8 cellular contexts compared by ENCODE assay signal in genomic region chr6:34243901-34244884, GRCh38. TPM values are rescaled to one million over a fixed set of nuclear protein-coding genes. Genes with fewer than 3 reads are reported as not detected.
A peak's percentile ranks its signal among the peaks of the same experiment; 100 is the strongest.
DNase-seq lines count a peak whose midpoint lies in the region; ATAC-seq and TF ChIP-seq lines count a peak whose summit lies in the region.

No MANE protein-coding gene starts in this region.

- intact Hi-C loops in heart left ventricle (cut with DNase I): loop anchor here in 2 of 10 donors (5.0 to 10.0 kb wide), 2 partner anchors 47 to 361 kb away; no protein-coding TSS in a partner anchor

- no peak for TF ChIP-seq POLR2A in heart left ventricle (IDR thresholded peaks at IDR 0.05)

- H3K36me3 Mint-ChIP-seq in activated naive CD8-positive, alpha-beta T cell treated with anti-CD3 and anti-CD28 coated beads, Interleukin-2, amount 50 U/mL, for 24 hours (ENCODE audit: low read depth): peaks cover 48% of the 10 kb centered on the region

- H2AFZ ChIP-seq in smooth muscle cell (ENCODE audit: low read depth): no peak overlapping the region

- H3K27me3 Mint-ChIP-seq in activated naive CD8-positive, alpha-beta T cell treated with anti-CD3 and anti-CD28 coated beads, Interleukin-2, amount 50 U/mL, for 24 hours: no peaks in the 10 kb centered on the region

- H3K4me1 Mint-ChIP-seq in activated naive CD8-positive, alpha-beta T cell treated with anti-CD3 and anti-CD28 coated beads, Interleukin-2, amount 50 U/mL, for 24 hours: peaks cover 87% of the 10 kb centered on the region

- H3K27ac Mint-ChIP-seq in activated naive CD8-positive, alpha-beta T cell treated with anti-CD3 and anti-CD28 coated beads, Interleukin-2, amount 50 U/mL, for 24 hours: peak overlapping the region; percentile 97

- H3K27me3 ChIP-seq in heart left ventricle (no peaks in the 10 kb centered on the region), smooth muscle cell (ENCODE audit: low read depth) (no peaks in the 10 kb centered on the region)

- H3K9me3 ChIP-seq in heart left ventricle (no peaks in the 10 kb centered on the region), smooth muscle cell (replicated peaks; ENCODE audit: low read depth) (no peaks in the 10 kb centered on the region)

- H3K4me3 Mint-ChIP-seq in activated naive CD8-positive, alpha-beta T cell treated with anti-CD3 and anti-CD28 coated beads, Interleukin-2, amount 50 U/mL, for 24 hours: peak overlapping the region; percentile 21

- H3K4me3 ChIP-seq in heart left ventricle (peak overlapping the region in 1 of 12 donors; percentile 18), smooth muscle cell (no peak overlapping the region)

- H3K9ac ChIP-seq in smooth muscle cell (ENCODE audit: low read depth): peak overlapping the region; percentile 66

- peaks cover 9% of the 10 kb centered on the region for H3F3A ChIP-seq in smooth muscle cell (ENCODE audit: low read depth)

- H3K36me3 ChIP-seq in heart left ventricle: peaks cover 0 to 33% (median 2%) of the 10 kb centered on the region in 9 donors
- no peaks in the 10 kb centered on the region for H3K36me3 ChIP-seq in smooth muscle cell (ENCODE audit: low read depth)

- TF ChIP-seq CTCF in heart left ventricle (IDR thresholded peaks at IDR 0.05) (peak in 3 of 12 donors; percentile 24 to 28 (median 28)), smooth muscle cell (IDR thresholded peaks at IDR 0.05; ENCODE audit: borderline replicate concordance, insufficient read depth, poor library complexity, severe bottlenecking) (peak; percentile 35)

- WGBS in heart left ventricle, 4 donors: 32 to 55% (median 42%) methylated on average over 11 to 19 of the region's 19 CpGs
- 27% methylated on average over 17 of the region's 19 CpGs for WGBS in smooth muscle cell (ENCODE audit: low lambda C conversion rate)

- peaks cover 8% of the 10 kb centered on the region for H4K20me1 ChIP-seq in smooth muscle cell (ENCODE audit: low read depth)

- H3K79me2 ChIP-seq in smooth muscle cell (ENCODE audit: low read depth): peaks cover under 1% of the 10 kb centered on the region

- H3K4me1 ChIP-seq in heart left ventricle (peaks cover 0 to 38% (median 18%) of the 10 kb centered on the region in 12 donors), smooth muscle cell (ENCODE audit: low read depth) (peaks cover 5% of the 10 kb centered on the region)

- peak; percentile 54 to 58 for ATAC-seq in activated CD4-positive, CD25-positive, alpha-beta regulatory T cell treated with anti-CD3 and anti-CD28 coated beads, Interleukin-2, amount 50 U/mL, for 24 hours
- ATAC-seq in activated naive CD8-positive, alpha-beta T cell treated with anti-CD3 and anti-CD28 coated beads, Interleukin-2, amount 50 U/mL, for 24 hours: peak; percentile 34
- ATAC-seq in heart left ventricle: peak in 3 of 4 donors; percentile 38 to 57 (median 45)

- no peak for DNase-seq in activated CD4-positive, CD25-positive, alpha-beta regulatory T cell treated with anti-CD3 and anti-CD28 coated beads, Interleukin-2, amount 50 U/mL, for 72 hours
- DNase-seq in OCI-M1 (lab: John Stamatoyannopoulos, UW) (peak; percentile 85), heart left ventricle (peak in 4 of 5 donors; percentile 50 to 86 (median 69)), smooth muscle cell (lab: John Stamatoyannopoulos, UW; ENCODE audit: unreplicated experiment) (peak; percentile 54), cerebellar nuclear complex (lab: John Stamatoyannopoulos, UW) (no peak), NCI-H526 (lab: John Stamatoyannopoulos, UW) (no peak)
- peak; percentile 65 for DNase-seq in activated naive CD8-positive, alpha-beta T cell treated with anti-CD3 and anti-CD28 coated beads, Interleukin-2, amount 50 U/mL, for 24 hours

- H3K4me2 ChIP-seq in smooth muscle cell: peak overlapping the region; percentile 37

- H3K27ac ChIP-seq in heart left ventricle: peak overlapping the region in 5 of 12 donors; percentile 3 to 78 (median 72)
- peak overlapping the region; percentile 91 for H3K27ac ChIP-seq in smooth muscle cell (ENCODE audit: low read depth)

- H3K9me3 Mint-ChIP-seq in activated naive CD8-positive, alpha-beta T cell treated with anti-CD3 and anti-CD28 coated beads, Interleukin-2, amount 50 U/mL, for 24 hours: no peaks in the 10 kb centered on the region

RNA-seq across cellular contexts. Expression of gene SMIM29, which starts 4.6 kb away (rescaled TPM):
- total RNA-seq in heart left ventricle: 10 to 100 TPM; 18.4 to 37.4 (median 22.6) TPM
- 10 to 100 TPM; 36.5 to 50.4 TPM for polyA plus RNA-seq in heart left ventricle
- total RNA-seq in smooth muscle cell: 13.6 and 29.7 TPM in 2 replicates
- 29.2 and 33.4 TPM in 2 replicates for polyA plus RNA-seq in smooth muscle cell

RNA-seq across cellular contexts. Expression of gene HMGA1, which starts 7.5 kb away (rescaled TPM):
- 10 to 100 TPM; 36.4 to 71.5 (median 44.8) TPM for total RNA-seq in heart left ventricle
- polyA plus RNA-seq in heart left ventricle: 10 to 100 TPM; 23.0 to 76.1 TPM
- total RNA-seq in smooth muscle cell: 35.2 and 41.8 TPM in 2 replicates
- 69.9 and 105 TPM in 2 replicates for polyA plus RNA-seq in smooth muscle cell

Comparison
In these comparisons a context has a peak if more than half of its experiments do, and no peak if none do; other contexts are left out.
1. DNase-seq: peak in OCI-M1 (single experiment), activated naive CD8-positive, alpha-beta T cell treated with anti-CD3 and anti-CD28 coated beads, Interleukin-2, amount 50 U/mL, for 24 hours (single experiment), heart left ventricle (4 of 5) and smooth muscle cell (single experiment); none in activated CD4-positive, CD25-positive, alpha-beta regulatory T cell treated with anti-CD3 and anti-CD28 coated beads, Interleukin-2, amount 50 U/mL, for 72 hours (single experiment), cerebellar nuclear complex (0 of 2) and NCI-H526 (0 of 2).
2. Peak in every context shown above with its lines, with median percentiles within 50 percentile points of each other: ATAC-seq.